In genomic region chr12:117043598-117043901, GRCh38 we compare ENCODE assay signal across 1 cellular context.
TF ChIP-seq lines count a peak whose summit lies in the region.

No MANE protein-coding gene starts in this region.

TF ChIP-seq in K562, 482 proteins besides CTCF, POLR2A, EP300 and RAD21 (continued from another document):
- TF ChIP-seq RREB1 (CRISPR knock-in tag; IDR thresholded peaks at IDR 0.05) (no peak), NFRKB (IDR thresholded peaks at IDR 0.05; ENCODE audit: low read depth) (no peak), OTX1 (CRISPR knock-in tag; IDR thresholded peaks at IDR 0.05) (no peak), SRF (CRISPR knock-in tag; IDR thresholded peaks at IDR 0.05) (no peak), NCOA1 (IDR thresholded peaks at IDR 0.05; ENCODE audit: low read depth) (no peak), ZNF316 (IDR thresholded peaks at IDR 0.05) (no peak), ZNF12 (CRISPR knock-in tag; IDR thresholded peaks at IDR 0.05) (no peak), NCOA6 (IDR thresholded peaks at IDR 0.05) (no peak), ZBTB1 (CRISPR knock-in tag; IDR thresholded peaks at IDR 0.05; ENCODE audit: borderline replicate concordance, low read depth) (no peak), ILK (tag; IDR thresholded peaks at IDR 0.05; ENCODE audit: borderline replicate concordance, low read depth) (no peak), ADNP (tag; IDR thresholded peaks at IDR 0.05) (no peak), SIRT6 (IDR thresholded peaks at IDR 0.05; ENCODE audit: low read depth, low read length) (no peak), IRF2 (CRISPR knock-in tag; IDR thresholded peaks at IDR 0.05) (no peak), BRD4 (IDR thresholded peaks at IDR 0.05) (no peak), RUNX1 (IDR thresholded peaks at IDR 0.05; ENCODE audit: low read depth) (no peak), SLC30A9 (CRISPR knock-in tag; IDR thresholded peaks at IDR 0.05) (no peak), CREB3 (tag; conservative IDR thresholded peaks at IDR 0.05; ENCODE audit: low read depth) (peak; percentile 60; the same call in 1 of the 2 replicates), FOXO4 (CRISPR knock-in tag; IDR thresholded peaks at IDR 0.05) (no peak)
- TF ChIP-seq, protein P1, sequence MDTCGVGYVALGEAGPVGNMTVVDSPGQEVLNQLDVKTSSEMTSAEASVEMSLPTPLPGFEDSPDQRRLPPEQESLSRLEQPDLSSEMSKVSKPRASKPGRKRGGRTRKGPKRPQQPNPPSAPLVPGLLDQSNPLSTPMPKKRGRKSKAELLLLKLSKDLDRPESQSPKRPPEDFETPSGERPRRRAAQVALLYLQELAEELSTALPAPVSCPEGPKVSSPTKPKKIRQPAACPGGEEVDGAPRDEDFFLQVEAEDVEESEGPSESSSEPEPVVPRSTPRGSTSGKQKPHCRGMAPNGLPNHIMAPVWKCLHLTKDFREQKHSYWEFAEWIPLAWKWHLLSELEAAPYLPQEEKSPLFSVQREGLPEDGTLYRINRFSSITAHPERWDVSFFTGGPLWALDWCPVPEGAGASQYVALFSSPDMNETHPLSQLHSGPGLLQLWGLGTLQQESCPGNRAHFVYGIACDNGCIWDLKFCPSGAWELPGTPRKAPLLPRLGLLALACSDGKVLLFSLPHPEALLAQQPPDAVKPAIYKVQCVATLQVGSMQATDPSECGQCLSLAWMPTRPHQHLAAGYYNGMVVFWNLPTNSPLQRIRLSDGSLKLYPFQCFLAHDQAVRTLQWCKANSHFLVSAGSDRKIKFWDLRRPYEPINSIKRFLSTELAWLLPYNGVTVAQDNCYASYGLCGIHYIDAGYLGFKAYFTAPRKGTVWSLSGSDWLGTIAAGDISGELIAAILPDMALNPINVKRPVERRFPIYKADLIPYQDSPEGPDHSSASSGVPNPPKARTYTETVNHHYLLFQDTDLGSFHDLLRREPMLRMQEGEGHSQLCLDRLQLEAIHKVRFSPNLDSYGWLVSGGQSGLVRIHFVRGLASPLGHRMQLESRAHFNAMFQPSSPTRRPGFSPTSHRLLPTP (IDR thresholded peaks at IDR 0.05; ENCODE audit: borderline replicate concordance, extremely low read depth, insufficient read length): no peak
- TF ChIP-seq, protein P2, sequence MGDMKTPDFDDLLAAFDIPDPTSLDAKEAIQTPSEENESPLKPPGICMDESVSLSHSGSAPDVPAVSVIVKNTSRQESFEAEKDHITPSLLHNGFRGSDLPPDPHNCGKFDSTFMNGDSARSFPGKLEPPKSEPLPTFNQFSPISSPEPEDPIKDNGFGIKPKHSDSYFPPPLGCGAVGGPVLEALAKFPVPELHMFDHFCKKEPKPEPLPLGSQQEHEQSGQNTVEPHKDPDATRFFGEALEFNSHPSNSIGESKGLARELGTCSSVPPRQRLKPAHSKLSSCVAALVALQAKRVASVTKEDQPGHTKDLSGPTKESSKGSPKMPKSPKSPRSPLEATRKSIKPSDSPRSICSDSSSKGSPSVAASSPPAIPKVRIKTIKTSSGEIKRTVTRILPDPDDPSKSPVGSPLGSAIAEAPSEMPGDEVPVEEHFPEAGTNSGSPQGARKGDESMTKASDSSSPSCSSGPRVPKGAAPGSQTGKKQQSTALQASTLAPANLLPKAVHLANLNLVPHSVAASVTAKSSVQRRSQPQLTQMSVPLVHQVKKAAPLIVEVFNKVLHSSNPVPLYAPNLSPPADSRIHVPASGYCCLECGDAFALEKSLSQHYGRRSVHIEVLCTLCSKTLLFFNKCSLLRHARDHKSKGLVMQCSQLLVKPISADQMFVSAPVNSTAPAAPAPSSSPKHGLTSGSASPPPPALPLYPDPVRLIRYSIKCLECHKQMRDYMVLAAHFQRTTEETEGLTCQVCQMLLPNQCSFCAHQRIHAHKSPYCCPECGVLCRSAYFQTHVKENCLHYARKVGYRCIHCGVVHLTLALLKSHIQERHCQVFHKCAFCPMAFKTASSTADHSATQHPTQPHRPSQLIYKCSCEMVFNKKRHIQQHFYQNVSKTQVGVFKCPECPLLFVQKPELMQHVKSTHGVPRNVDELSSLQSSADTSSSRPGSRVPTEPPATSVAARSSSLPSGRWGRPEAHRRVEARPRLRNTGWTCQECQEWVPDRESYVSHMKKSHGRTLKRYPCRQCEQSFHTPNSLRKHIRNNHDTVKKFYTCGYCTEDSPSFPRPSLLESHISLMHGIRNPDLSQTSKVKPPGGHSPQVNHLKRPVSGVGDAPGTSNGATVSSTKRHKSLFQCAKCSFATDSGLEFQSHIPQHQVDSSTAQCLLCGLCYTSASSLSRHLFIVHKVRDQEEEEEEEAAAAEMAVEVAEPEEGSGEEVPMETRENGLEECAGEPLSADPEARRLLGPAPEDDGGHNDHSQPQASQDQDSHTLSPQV (IDR thresholded peaks at IDR 0.05): 0 out of 2 replicates have a peak, but pooled peaks have one; percentile 7
- TF ChIP-seq, protein P3, sequence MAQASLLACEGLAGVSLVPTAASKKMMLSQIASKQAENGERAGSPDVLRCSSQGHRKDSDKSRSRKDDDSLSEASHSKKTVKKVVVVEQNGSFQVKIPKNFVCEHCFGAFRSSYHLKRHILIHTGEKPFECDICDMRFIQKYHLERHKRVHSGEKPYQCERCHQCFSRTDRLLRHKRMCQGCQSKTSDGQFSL (CRISPR knock-in tag; IDR thresholded peaks at IDR 0.05): 0 out of 2 replicates have a peak, but pooled peaks have one; percentile 33
- TF ChIP-seq, protein P3 (tag; IDR thresholded peaks at IDR 0.05): no peak
